19 cellular contexts compared by ENCODE assay signal in the genomic region with DNA sequence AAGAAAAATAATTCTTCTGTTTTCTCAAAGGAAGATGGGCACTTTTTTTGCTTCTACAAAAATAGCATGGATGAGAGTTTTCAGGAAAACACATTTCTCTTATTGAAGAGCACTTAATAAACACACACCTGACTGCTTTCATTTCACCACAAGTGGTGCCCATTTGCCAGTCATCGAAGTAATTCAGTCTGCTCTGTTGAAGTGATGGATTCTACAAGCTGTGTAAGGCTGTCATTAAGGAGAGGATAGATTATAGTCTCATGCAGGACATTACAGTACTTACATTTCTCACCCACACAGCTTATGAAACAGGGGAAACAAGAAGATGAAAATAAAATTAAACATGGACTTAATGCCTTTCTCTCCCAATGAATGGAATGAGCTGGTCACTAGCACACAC.
"Had no signal": no experiment of that assay in that cellular context is flagged by ENCODE, and none has a peak within 500 bp of the region (broad histone marks: within the 10 kb centered on the region; RNA-seq: fewer than 3 reads in every experiment).

No MANE protein-coding gene starts in this region.

- H3K4me3 ChIP-seq: esophagus squamous epithelium, gastroesophageal sphincter, left ventricle myocardium inferior, lower lobe of right lung, pancreas had no signal

- H3K9me3 Mint-ChIP-seq: dendritic cell treated with granulocyte-macrophage colony-stimulating factor and Interleukin-4, amounts not matched to agents 40 ng/mL and 50 ng/mL, for 4 days; effector memory CD8-positive, alpha-beta T cell; memory B cell; mesothelial cell of epicardium; type B pancreatic cell had no signal

- H3K27ac Mint-ChIP-seq: dendritic cell treated with granulocyte-macrophage colony-stimulating factor and Interleukin-4, amounts not matched to agents 40 ng/mL and 50 ng/mL, for 4 days; effector memory CD8-positive, alpha-beta T cell; memory B cell; mesothelial cell of epicardium; natural killer cell treated with Interleukin-12 subunit alpha and Interleukin-12 subunit beta and Interleukin-15 and Interleukin-18, amount 100 ng/mL, for 72 hours; progenitor cell of endocrine pancreas; type B pancreatic cell had no signal

- DNase-seq: effector memory CD8-positive, alpha-beta T cell; esophagus squamous epithelium; foreskin fibroblast; glutamatergic neuron; left ventricle myocardium inferior; lower lobe of right lung; occipital lobe; pancreas; right cardiac atrium; small intestine; stimulated activated CD4-positive, alpha-beta T cell treated with anti-CD3 and anti-CD28 coated beads, Interleukin-12 subunit alpha, Interleukin-12 subunit beta, amount 100 ng/mL, for 4 hours; stimulated activated naive CD4-positive, alpha-beta T cell had no signal

- H3K4me3 Mint-ChIP-seq: dendritic cell treated with granulocyte-macrophage colony-stimulating factor and Interleukin-4, amounts not matched to agents 40 ng/mL and 50 ng/mL, for 4 days; effector memory CD8-positive, alpha-beta T cell; memory B cell; mesothelial cell of epicardium; natural killer cell treated with Interleukin-12 subunit alpha and Interleukin-12 subunit beta and Interleukin-15 and Interleukin-18, amount 100 ng/mL, for 72 hours; type B pancreatic cell had no signal

- H3K27me3 ChIP-seq: esophagus squamous epithelium, gastroesophageal sphincter, pancreas had no signal

- H3K27ac ChIP-seq: esophagus squamous epithelium, gastroesophageal sphincter, left ventricle myocardium inferior, lower lobe of right lung, pancreas had no signal

- H3K36me3 Mint-ChIP-seq: memory B cell; mesothelial cell of epicardium; natural killer cell treated with Interleukin-12 subunit alpha and Interleukin-12 subunit beta and Interleukin-15 and Interleukin-18, amount 100 ng/mL, for 72 hours had no signal

- H3K9me3 ChIP-seq: esophagus squamous epithelium, gastroesophageal sphincter, left ventricle myocardium inferior, lower lobe of right lung, pancreas had no signal

- H3K4me1 ChIP-seq: esophagus squamous epithelium, left ventricle myocardium inferior, lower lobe of right lung, pancreas had no signal

- H3K27me3 Mint-ChIP-seq: dendritic cell treated with granulocyte-macrophage colony-stimulating factor and Interleukin-4, amounts not matched to agents 40 ng/mL and 50 ng/mL, for 4 days; memory B cell; natural killer cell treated with Interleukin-12 subunit alpha and Interleukin-12 subunit beta and Interleukin-15 and Interleukin-18, amount 100 ng/mL, for 72 hours; progenitor cell of endocrine pancreas had no signal

- H3K36me3 ChIP-seq: esophagus squamous epithelium, gastroesophageal sphincter, left ventricle myocardium inferior, lower lobe of right lung, pancreas had no signal

- H3K4me1 Mint-ChIP-seq: memory B cell had no signal
